Comparison of ENCODE assay signal across 13 cellular contexts in the genomic region with DNA sequence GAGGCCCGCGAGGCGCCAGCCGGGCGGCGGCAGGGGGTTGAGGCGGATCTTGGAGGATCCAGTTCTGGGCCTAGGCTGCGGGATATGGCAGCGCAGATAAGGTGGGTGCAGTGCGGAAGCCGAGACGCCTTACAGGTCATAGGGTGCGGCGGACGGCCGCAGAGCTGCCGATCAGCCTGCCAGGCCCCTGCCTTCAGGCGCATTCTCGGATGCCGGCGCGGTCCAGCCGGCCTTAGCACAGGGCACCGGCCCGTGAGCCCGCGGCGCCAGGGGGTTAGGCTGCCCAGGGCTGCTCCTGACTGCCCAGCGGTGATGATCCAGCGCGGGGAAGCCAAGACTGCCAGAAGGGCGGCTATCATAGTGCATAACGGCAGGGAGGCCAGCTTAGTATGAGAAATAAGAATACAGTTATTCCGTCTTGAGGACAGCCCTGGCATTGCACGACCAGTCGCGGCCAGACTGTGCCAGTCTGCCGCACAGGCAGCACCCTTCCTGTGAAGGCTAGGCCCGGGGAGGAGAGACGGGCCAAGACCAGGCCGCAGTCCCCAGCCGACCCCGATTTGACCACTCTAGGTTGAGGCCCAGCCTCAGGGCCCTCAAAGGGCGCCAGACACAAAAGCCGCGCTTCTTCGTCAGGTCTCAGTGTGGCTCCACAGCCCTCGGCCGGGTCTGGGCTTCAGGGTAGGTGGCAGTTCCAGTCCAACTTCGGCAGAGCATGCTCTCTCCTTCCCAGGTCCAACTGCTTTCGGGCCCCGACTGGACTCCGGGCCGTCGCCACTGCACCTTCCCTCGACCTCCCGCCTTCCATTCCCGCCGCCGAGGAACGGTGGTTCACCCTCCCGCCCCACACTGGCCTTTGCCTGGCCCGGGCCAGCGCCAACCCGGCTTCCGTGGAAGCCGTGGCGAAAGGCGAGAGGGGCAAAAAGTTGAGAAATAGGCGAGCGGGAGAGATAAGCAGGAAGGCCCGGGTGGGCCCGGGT. TPM values are rescaled to one million over a fixed set of nuclear protein-coding genes. Genes with fewer than 3 reads are reported as not detected.
A peak's percentile ranks its signal among the peaks of the same experiment; 100 is the strongest.
DNase-seq lines count a peak whose midpoint lies in the region; ATAC-seq, FAIRE-seq and TF ChIP-seq lines count a peak whose summit lies in the region.
"Had no signal": no experiment of that assay in that cellular context is flagged by ENCODE, and none has a peak within 500 bp of the region (broad histone marks: within the 10 kb centered on the region; RNA-seq: fewer than 3 reads in every experiment).

No MANE protein-coding gene starts in this region.

- DNase-seq in IMR-90 (no peak), endothelial cell of umbilical vein (ENCODE audit: low read depth, low spot score) (no peak), EL (no peak), HuH-7 (ENCODE audit: low spot score) (no peak), tibial nerve (ENCODE audit: low spot score in 2 of 2) (no peak), NCI-H82 treated with DMSO at 0.1 percent for 48 hours (lab: John Stamatoyannopoulos, UW; ENCODE audit: unreplicated experiment) (no peak)
- DNase-seq: activated effector memory CD4-positive, alpha-beta T cell treated with anti-CD3 and anti-CD28 coated beads, Interleukin-2, amount 50 U/mL, for 16 hours; COR-L47; NCI-H345 had no signal

- H3K36me3 ChIP-seq in BLaER1 treated with 17β-estradiol and CSF1 and Interleukin-3, amounts not matched to agents 10 nM and 100 nM = no peaks in the 10 kb centered on the region
- H3K36me3 ChIP-seq in IMR-90 (ENCODE audit: control insufficient read depth, insufficient read depth, low read length) (no peaks in the 10 kb centered on the region), endothelial cell of umbilical vein (ENCODE audit: control insufficient read depth in 2 of 2, extremely low read depth in 1 of 2, insufficient read depth in 2 of 2, low read length in 2 of 2) (no peaks in the 10 kb centered on the region), mesodermal cell (ENCODE audit: control insufficient read depth, insufficient read depth, low read length) (no peaks in the 10 kb centered on the region), tibial nerve (no peaks in the 10 kb centered on the region)

- peaks cover 0 to 66% (median 51%) of the 10 kb centered on the region in 11 experiments; a peak in 18 of 22 replicates for H4K20me1 ChIP-seq in BLaER1 treated with 17β-estradiol and CSF1 and Interleukin-3, amounts not matched to agents 10 nM and 100 nM
- H4K20me1 ChIP-seq in IMR-90 (ENCODE audit: insufficient read depth, low read length) = peaks cover 21% of the 10 kb centered on the region; the same call in 1 of the 2 replicates
- H4K20me1 ChIP-seq in endothelial cell of umbilical vein (replicated peaks; ENCODE audit: control insufficient read depth, extremely low read depth, insufficient read depth, low read length) = no peaks in the 10 kb centered on the region

- H3K79me1 ChIP-seq in IMR-90 (ENCODE audit: low read depth in 1 of 2, low read length in 2 of 2) = no peaks in the 10 kb centered on the region

- CTCF ChIA-PET in IMR-90 (lab: Yijun Ruan, JAX) = interaction anchor here (1.1 kb wide), 1 partner anchor 15 kb away, joined by 3 read pairs; no protein-coding TSS in a partner anchor
- CTCF ChIA-PET in endothelial cell of umbilical vein (lab: Charles Lee) = no interaction called here

- H4K91ac ChIP-seq in IMR-90 (ENCODE audit: insufficient read depth, low read depth, low read length) = no peak overlapping the region

- peaks cover 0 to 12% (median 0%) of the 10 kb centered on the region in 11 experiments; a peak in 4 of 22 replicates for H3K9me3 ChIP-seq in BLaER1 treated with 17β-estradiol and CSF1 and Interleukin-3, amounts not matched to agents 10 nM and 100 nM (replicated peaks in 1 of 11)
- peaks cover 24% of the 10 kb centered on the region for H3K9me3 ChIP-seq in IMR-90 (ENCODE audit: control insufficient read depth, insufficient read depth, low read length)
- H3K9me3 ChIP-seq in endothelial cell of umbilical vein (replicated peaks; ENCODE audit: control insufficient read depth, insufficient read depth, low read length) = no peaks in the 10 kb centered on the region
- no peaks in the 10 kb centered on the region for H3K9me3 ChIP-seq in mesodermal cell (ENCODE audit: control insufficient read depth, low read length)
- no peaks in the 10 kb centered on the region for H3K9me3 ChIP-seq in tibial nerve

- no peak overlapping the region for H3K56ac ChIP-seq in IMR-90 (ENCODE audit: extremely low read depth, insufficient read depth, low read length)

- H2BK15ac ChIP-seq in IMR-90 (ENCODE audit: low read depth, low read length) = no peak overlapping the region

- peak overlapping the region in 2 of 10 experiments; percentile 14 to 30; a peak in 1 of 20 replicates for H3K4me3 ChIP-seq in BLaER1 treated with 17β-estradiol and CSF1 and Interleukin-3, amounts not matched to agents 10 nM and 100 nM
- H3K4me3 ChIP-seq in IMR-90 (ENCODE audit: insufficient read depth, low read depth, low read length) (no peak overlapping the region), endothelial cell of umbilical vein (replicated peaks in 1 of 3; ENCODE audit: insufficient read depth in 1 of 3, low read depth in 1 of 3, low read length in 3 of 3) (no peak overlapping the region), mesodermal cell (ENCODE audit: extremely low read depth, insufficient read depth, low read length, poor library complexity, severe bottlenecking) (peak overlapping the region; percentile 14), tibial nerve (peak overlapping the region in 1 of 4 donors; percentile 33)

- H3K4me2 ChIP-seq in BLaER1 treated with 17β-estradiol and CSF1 and Interleukin-3, amounts not matched to agents 10 nM and 100 nM = peak overlapping the region in 6 of 11 experiments; percentile 24 to 45 (median 33); a peak in 2 of 22 replicates
- H3K4me2 ChIP-seq in IMR-90 (ENCODE audit: low read depth, low read length) = no peak overlapping the region
- no peak overlapping the region for H3K4me2 ChIP-seq in endothelial cell of umbilical vein (ENCODE audit: insufficient read depth, low read length)

- no peak for TF ChIP-seq EP300 in tibial nerve (IDR thresholded peaks at IDR 0.05)

- H2AK9ac ChIP-seq in IMR-90 (replicated peaks; ENCODE audit: low read depth, low read length, poor library complexity) = no peak overlapping the region

- H3K23ac ChIP-seq in IMR-90 (ENCODE audit: low read depth, low read length) = no peak overlapping the region

- no peak for FAIRE-seq in endothelial cell of umbilical vein (lab: Jason Lieb, UNC)

- H2AFZ ChIP-seq in IMR-90 (replicated peaks; ENCODE audit: low read length, poor library complexity) (no peak overlapping the region), endothelial cell of umbilical vein (ENCODE audit: low read depth, low read length) (no peak overlapping the region)

- in situ Hi-C loops in IMR-90 (cut with MboI; ENCODE audit: low sequenced_read_pairs) = no loop called here

- dilution Hi-C loops in IMR-90 (cut with HindIII; ENCODE audit: low sequenced_read_pairs, unreplicated experiment) = no loop called here
- dilution Hi-C loops in endothelial cell of umbilical vein (cut with MboI; ENCODE audit: extremely low pct_ligation_motif_present, low sequenced_read_pairs) = no loop called here

- POLR2A ChIA-PET in IMR-90 (lab: Charles Lee; ENCODE audit: unreplicated experiment) = no interaction called here
- POLR2A ChIA-PET in endothelial cell of umbilical vein (lab: Charles Lee) = no interaction called here

- ATAC-seq in IMR-90 (ENCODE audit: low read depth) = peak; percentile 7; the same call in 1 of the 2 replicates

- TF ChIP-seq POLR2A in IMR-90 (IDR thresholded peaks at IDR 0.05; ENCODE audit: low read depth, low read length) (no peak), endothelial cell of umbilical vein (IDR thresholded peaks at IDR 0.05; ENCODE audit: low read depth, low read length) (no peak), tibial nerve (IDR thresholded peaks at IDR 0.05) (no peak)

- H3K9ac ChIP-seq in BLaER1 treated with 17β-estradiol and CSF1 and Interleukin-3, amounts not matched to agents 10 nM and 100 nM = no peak overlapping the region
- H3K9ac ChIP-seq in IMR-90 (ENCODE audit: low read depth, low read length) (no peak overlapping the region), endothelial cell of umbilical vein (replicated peaks; ENCODE audit: extremely low read depth, insufficient read depth, low read length) (no peak overlapping the region)

- H3K27me3 ChIP-seq in BLaER1 treated with 17β-estradiol and CSF1 and Interleukin-3, amounts not matched to agents 10 nM and 100 nM = peaks cover 86 to 100% (median 96%) of the 10 kb centered on the region in 11 experiments
- H3K27me3 ChIP-seq in IMR-90 (ENCODE audit: control insufficient read depth, insufficient read depth, low read length) (peaks cover 83% of the 10 kb centered on the region), endothelial cell of umbilical vein (ENCODE audit: control insufficient read depth in 2 of 2, insufficient read depth in 2 of 2, low read length in 2 of 2) (peaks cover 72 to 86% of the 10 kb centered on the region in 2 experiments), tibial nerve (peaks cover 0 to 70% of the 10 kb centered on the region in 2 donors)

- no peak overlapping the region for H4K8ac ChIP-seq in IMR-90 (ENCODE audit: low read depth in 2 of 2, low read length in 2 of 2)

- no peaks in the 10 kb centered on the region for H3K79me2 ChIP-seq in endothelial cell of umbilical vein (ENCODE audit: control insufficient read depth, insufficient read depth, low read length)

- intact Hi-C loops in IMR-90 (cut with micrococcal nuclease) (no loop called here), endothelial cell of umbilical vein (cut with micrococcal nuclease) (no loop called here)

- no peak for TF ChIP-seq RAD21 in IMR-90 (IDR thresholded peaks at IDR 0.05; ENCODE audit: low read length)

- no TSS peak for BruUV-seq in IMR-90 (replicated peaks; lab: Mats Ljungman, UMichigan)
- no TSS peak for BruUV-seq in endothelial cell of umbilical vein (replicated peaks; lab: Mats Ljungman, UMichigan)

- H2BK20ac ChIP-seq in IMR-90 (ENCODE audit: low read depth, low read length) = no peak overlapping the region

- H2BK120ac ChIP-seq in IMR-90 (ENCODE audit: low read depth, low read length) = no peak overlapping the region

- WGBS in IMR-90 (ENCODE audit: extremely low coverage in 2 of 2, insufficient read length in 1 of 2), 2 experiments = 35% methylated on average over 38 of the region's 73 CpGs; no CpG with 5 or more reads in 1 of the 2 experiments
- WGBS in mesodermal cell (ENCODE audit: insufficient coverage in 2 of 2), 2 experiments = 6 to 7% methylated on average over 53 to 72 of the region's 73 CpGs
- WGBS in tibial nerve, 2 donors = 44% methylated on average over 39 to 57 of the region's 73 CpGs

- peaks cover 6 to 17% (median 11%) of the 10 kb centered on the region in 10 experiments for H3K4me1 ChIP-seq in BLaER1 treated with 17β-estradiol and CSF1 and Interleukin-3, amounts not matched to agents 10 nM and 100 nM
- H3K4me1 ChIP-seq in IMR-90 (ENCODE audit: control insufficient read depth, insufficient read depth, low read length) (no peaks in the 10 kb centered on the region; the same call in 1 of the 2 replicates), endothelial cell of umbilical vein (ENCODE audit: control insufficient read depth, extremely low read depth, insufficient read depth, low read length) (no peaks in the 10 kb centered on the region), mesodermal cell (ENCODE audit: control insufficient read depth, insufficient read depth, low read length, poor library complexity, severe bottlenecking) (peaks cover 5% of the 10 kb centered on the region), tibial nerve (peaks cover 0 to 36% (median 13%) of the 10 kb centered on the region in 4 donors)

- H2AK5ac ChIP-seq in IMR-90 (ENCODE audit: low read depth, low read length) = no peak overlapping the region

- H3K18ac ChIP-seq in IMR-90 (ENCODE audit: low read depth, low read length) = no peak overlapping the region

- no peak overlapping the region for H3K27ac ChIP-seq in BLaER1 treated with 17β-estradiol and CSF1 and Interleukin-3, amounts not matched to agents 10 nM and 100 nM
- H3K27ac ChIP-seq in IMR-90 (ENCODE audit: insufficient read depth, low read length) (no peak overlapping the region), endothelial cell of umbilical vein (ENCODE audit: insufficient read depth, low read depth, low read length) (no peak overlapping the region), mesodermal cell (ENCODE audit: low read depth, low read length, severe bottlenecking) (no peak overlapping the region), tibial nerve (no peak overlapping the region)

- H3K14ac ChIP-seq in IMR-90 (replicated peaks; ENCODE audit: low read depth, low read length) = no peak overlapping the region

- no peak overlapping the region for H3K4ac ChIP-seq in IMR-90 (ENCODE audit: low read depth, low read length)

- no peak overlapping the region for H2BK5ac ChIP-seq in IMR-90 (ENCODE audit: low read depth, low read length, poor library complexity, severe bottlenecking)

- no peaks in the 10 kb centered on the region for H3K9me1 ChIP-seq in IMR-90 (ENCODE audit: insufficient read depth, low read length)
- H3K9me1 ChIP-seq in endothelial cell of umbilical vein (replicated peaks; ENCODE audit: control insufficient read depth, extremely low read depth, insufficient read depth, low read length) = no peaks in the 10 kb centered on the region

- no peak overlapping the region for H4K5ac ChIP-seq in IMR-90 (ENCODE audit: low read depth, low read length)

- TF ChIP-seq CTCF in IMR-90 (conservative IDR thresholded peaks at IDR 0.05; ENCODE audit: low read depth, low read length) = no peak
- no peak for TF ChIP-seq CTCF in endothelial cell of umbilical vein (IDR thresholded peaks at IDR 0.05; ENCODE audit: extremely low read depth in 1 of 2, insufficient read depth in 1 of 2, low read depth in 1 of 2, low read length in 2 of 2)
- TF ChIP-seq CTCF in tibial nerve (IDR thresholded peaks at IDR 0.05) = no peak

RNA-seq across cellular contexts. Expression of a gene that starts 0.9 kb away (rescaled TPM):
- total RNA-seq in IMR-90 (2012; rRNA removed) = not detected in 2 replicates
- polyA plus RNA-seq in IMR-90 (2012; rRNA removed) = not detected in 2 replicates
- not detected in 2 replicates for polyA plus RNA-seq in IMR-90 (2012; cell fraction: cytosol; rRNA removed)
- not detected in 2 replicates for polyA plus RNA-seq in IMR-90 (2012; cell fraction: nucleus; rRNA removed; ENCODE audit: low replicate concordance)
- total RNA-seq in endothelial cell of umbilical vein = not detected in 2 replicates
- polyA plus RNA-seq in endothelial cell of umbilical vein = not detected in 2 replicates
- polyA plus RNA-seq in endothelial cell of umbilical vein (2011; cell fraction: cytosol; rRNA removed) = not detected in 2 replicates
- polyA plus RNA-seq in endothelial cell of umbilical vein (2011; cell fraction: nucleus; rRNA removed) = not detected in 2 replicates
- polyA plus RNA-seq in endothelial cell of umbilical vein (2012) = not detected in 2 replicates
- not detected in 2 replicates for polyA minus RNA-seq in endothelial cell of umbilical vein
- not detected for polyA minus RNA-seq in endothelial cell of umbilical vein (2011; cell fraction: cytosol; rRNA and poly(A)+ RNA removed)
- not detected in 2 replicates for polyA minus RNA-seq in endothelial cell of umbilical vein (2011; cell fraction: nucleus; rRNA and poly(A)+ RNA removed)
- 1.2 TPM for polyA plus RNA-seq in mesodermal cell (2013, experiment 1 of 2)
- polyA plus RNA-seq in mesodermal cell (2013, experiment 2 of 2) = 1.8 TPM
- not detected for total RNA-seq in tibial nerve
- total RNA-seq: epithelial cell of proximal tubule; T-helper 2 cell treated with Interferon-gamma antibody and Interleukin-4, amounts not matched to agents 100 ng/mL and 5 ng/mL, for 36 hours had no signal

RNA-seq across cellular contexts. Expression of a gene that starts 35.2 kb away (rescaled TPM):
- total RNA-seq in IMR-90 (2012; rRNA removed) (31.4 and 33.5 TPM in 2 replicates), endothelial cell of umbilical vein (38.9 and 42.1 TPM in 2 replicates), tibial nerve (10 to 100 TPM; 37.7 to 43.5 (median 39.7) TPM)
- polyA plus RNA-seq in IMR-90 (2012; rRNA removed) (28.6 and 30.4 TPM in 2 replicates), endothelial cell of umbilical vein (26.2 and 26.9 TPM in 2 replicates)
- polyA plus RNA-seq in IMR-90 (2012; cell fraction: cytosol; rRNA removed) = 13.7 and 17.1 TPM in 2 replicates
- 82.7 and 95.7 TPM in 2 replicates for polyA plus RNA-seq in IMR-90 (2012; cell fraction: nucleus; rRNA removed; ENCODE audit: low replicate concordance)
- polyA plus RNA-seq in endothelial cell of umbilical vein (2011; cell fraction: cytosol; rRNA removed) = 25.8 and 26.3 TPM in 2 replicates
- polyA plus RNA-seq in endothelial cell of umbilical vein (2011; cell fraction: nucleus; rRNA removed) = 141 and 160 TPM in 2 replicates
- polyA plus RNA-seq in endothelial cell of umbilical vein (2012) = 23.4 and 26.1 TPM in 2 replicates
- polyA minus RNA-seq in endothelial cell of umbilical vein = 65.0 and 69.7 TPM in 2 replicates
- 21.3 TPM for polyA minus RNA-seq in endothelial cell of umbilical vein (2011; cell fraction: cytosol; rRNA and poly(A)+ RNA removed)
- polyA minus RNA-seq in endothelial cell of umbilical vein (2011; cell fraction: nucleus; rRNA and poly(A)+ RNA removed) = 55.6 and 66.4 TPM in 2 replicates
- 47.1 TPM for polyA plus RNA-seq in mesodermal cell (2013, experiment 1 of 2)
- 41.1 TPM for polyA plus RNA-seq in mesodermal cell (2013, experiment 2 of 2)

RNA-seq across cellular contexts. Expression of a gene that starts 42.7 kb away (rescaled TPM):
- total RNA-seq in IMR-90 (2012; rRNA removed) = not detected in 2 replicates
- polyA plus RNA-seq in IMR-90 (2012; rRNA removed) = not detected in 2 replicates
- polyA plus RNA-seq in IMR-90 (2012; cell fraction: cytosol; rRNA removed) = not detected in 2 replicates
- polyA plus RNA-seq in IMR-90 (2012; cell fraction: nucleus; rRNA removed; ENCODE audit: low replicate concordance) = 0.05 TPM in 1 of 2 replicates, not detected in the other
- total RNA-seq in endothelial cell of umbilical vein = not detected in 2 replicates
- not detected in 2 replicates for polyA plus RNA-seq in endothelial cell of umbilical vein
- not detected in 2 replicates for polyA plus RNA-seq in endothelial cell of umbilical vein (2011; cell fraction: cytosol; rRNA removed)
- not detected in 2 replicates for polyA plus RNA-seq in endothelial cell of umbilical vein (2011; cell fraction: nucleus; rRNA removed)
- not detected in 2 replicates for polyA plus RNA-seq in endothelial cell of umbilical vein (2012)
- not detected in 2 replicates for polyA minus RNA-seq in endothelial cell of umbilical vein
- polyA minus RNA-seq in endothelial cell of umbilical vein (2011; cell fraction: cytosol; rRNA and poly(A)+ RNA removed) = not detected
- not detected in 2 replicates for polyA minus RNA-seq in endothelial cell of umbilical vein (2011; cell fraction: nucleus; rRNA and poly(A)+ RNA removed)
- polyA plus RNA-seq in mesodermal cell (2013, experiment 1 of 2) = not detected
- polyA plus RNA-seq in mesodermal cell (2013, experiment 2 of 2) = not detected
- under 1 TPM in 1 of 4 donors, not detected in 3; 0.42 TPM for total RNA-seq in tibial nerve
- total RNA-seq: epithelial cell of proximal tubule; T-helper 2 cell treated with Interferon-gamma antibody and Interleukin-4, amounts not matched to agents 100 ng/mL and 5 ng/mL, for 36 hours had no signal

Comparison
In these comparisons a context has a peak if more than half of its experiments do, and no peak if none do; other contexts are left out.
1. H3K4me2 ChIP-seq: peak in BLaER1 treated with 17β-estradiol and CSF1 and Interleukin-3, amounts not matched to agents 10 nM and 100 nM (6 of 11); none in IMR-90 (single experiment) and endothelial cell of umbilical vein (single experiment).